In the genomic region with DNA sequence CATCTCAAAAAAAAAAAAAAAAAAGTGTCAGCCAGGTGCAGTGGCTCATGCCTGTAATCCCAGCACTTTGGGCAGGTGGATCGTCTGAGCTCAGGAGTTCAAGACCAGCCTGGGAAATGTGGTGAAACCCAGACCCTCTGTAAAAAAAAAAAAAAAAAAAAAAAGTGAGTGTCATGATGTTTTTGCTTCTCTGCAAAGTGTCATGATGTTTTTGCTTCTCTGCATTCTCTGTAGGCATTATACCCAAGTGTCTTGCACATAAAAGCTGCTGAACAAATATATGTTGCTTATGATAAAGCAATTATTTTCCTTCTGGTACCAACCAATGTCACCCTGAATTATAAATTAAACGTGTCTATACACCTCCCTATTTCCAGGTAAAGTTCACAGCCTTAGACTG, we compare ENCODE assay signal across 12 cellular contexts. TPM values are rescaled to one million over a fixed set of nuclear protein-coding genes. Genes with fewer than 3 reads are reported as not detected.
DNase-seq lines count a peak whose midpoint lies in the region; ATAC-seq and TF ChIP-seq lines count a peak whose summit lies in the region.
"Had no signal": no experiment of that assay in that cellular context is flagged by ENCODE, and none has a peak within 500 bp of the region (broad histone marks: within the 10 kb centered on the region; RNA-seq: fewer than 3 reads in every experiment).

No MANE protein-coding gene starts in this region.

- peaks cover 30% of the 10 kb centered on the region for H3K4me1 Mint-ChIP-seq in neural progenitor cell

- CTCF ChIA-PET in mammary epithelial cell (lab: Charles Lee; ENCODE audit: low non-redundant PET) = no interaction called here

- no peaks in the 10 kb centered on the region for H3K9me3 ChIP-seq in GM23248 (ENCODE audit: low read depth)
- no peaks in the 10 kb centered on the region for H3K9me3 ChIP-seq in mammary epithelial cell (replicated peaks; ENCODE audit: insufficient read depth, low read length)
- no peaks in the 10 kb centered on the region for H3K9me3 ChIP-seq in neural progenitor cell (ENCODE audit: low read depth)
- H3K9me3 ChIP-seq: body of pancreas had no signal

- ATAC-seq in sciatic nerve (no peak), esophagus mucosa (no peak)
- ATAC-seq: body of pancreas had no signal

- in situ Hi-C loops in GM23248 (cut with MboI) (no loop called here), mammary epithelial cell (cut with MboI; ENCODE audit: low sequenced_read_pairs in 2 of 2) (loop anchor here in 1 of 2 donors (25.0 kb wide), 1 partner anchor 512 kb away; a partner anchor contains a TSS)

- no peaks in the 10 kb centered on the region for H3K9me3 Mint-ChIP-seq in neural progenitor cell

- peak overlapping the region; percentile 95 for H3K4me2 ChIP-seq in GM23248 (ENCODE audit: unreplicated experiment)
- peak overlapping the region; percentile 85 for H3K4me2 ChIP-seq in mammary epithelial cell (ENCODE audit: insufficient read depth, low read depth, low read length)
- peak overlapping the region; percentile 95 for H3K4me2 ChIP-seq in neural progenitor cell

- H3K79me2 ChIP-seq in GM23248 (ENCODE audit: insufficient read depth) = peaks cover 63% of the 10 kb centered on the region
- peaks cover 63% of the 10 kb centered on the region for H3K79me2 ChIP-seq in mammary epithelial cell (ENCODE audit: insufficient read depth, low read length)
- peaks cover 54% of the 10 kb centered on the region for H3K79me2 ChIP-seq in neural progenitor cell (ENCODE audit: low read depth)

- H2AFZ ChIP-seq in GM23248 (no peak overlapping the region), mammary epithelial cell (ENCODE audit: low read depth, low read length) (no peak overlapping the region), neural progenitor cell (replicated peaks) (no peak overlapping the region)

- no peaks in the 10 kb centered on the region for H3K27me3 Mint-ChIP-seq in neural progenitor cell (ENCODE audit: insufficient read depth, low read depth)

- 0 out of 2 replicates have a peak, but pooled peaks cover 4% of the 10 kb centered on the region for H3K36me3 ChIP-seq in GM23248 (ENCODE audit: low read depth)
- no peaks in the 10 kb centered on the region for H3K36me3 ChIP-seq in mammary epithelial cell (ENCODE audit: insufficient read depth, low read length)
- no peaks in the 10 kb centered on the region for H3K36me3 ChIP-seq in neural progenitor cell

- no peaks in the 10 kb centered on the region for H3K27me3 ChIP-seq in GM23248 (replicated peaks; ENCODE audit: insufficient read depth)
- H3K27me3 ChIP-seq in mammary epithelial cell (ENCODE audit: insufficient read depth, low read length) = no peaks in the 10 kb centered on the region
- H3K27me3 ChIP-seq in neural progenitor cell = peaks cover 8% of the 10 kb centered on the region
- H3K27me3 ChIP-seq: body of pancreas had no signal

- no TSS peak for BruUV-seq in mammary epithelial cell (replicated peaks; lab: Mats Ljungman, UMichigan)

- H4K20me1 ChIP-seq in GM23248 (ENCODE audit: insufficient read depth) (no peaks in the 10 kb centered on the region), mammary epithelial cell (ENCODE audit: insufficient read depth, low read length) (no peaks in the 10 kb centered on the region), neural progenitor cell (ENCODE audit: low read depth) (no peaks in the 10 kb centered on the region)

- peaks cover 29% of the 10 kb centered on the region for H3K4me1 ChIP-seq in GM23248 (ENCODE audit: insufficient read depth)
- H3K4me1 ChIP-seq in mammary epithelial cell (ENCODE audit: insufficient read depth, low read length) = peaks cover 14% of the 10 kb centered on the region
- H3K4me1 ChIP-seq in neural progenitor cell = peaks cover 25% of the 10 kb centered on the region

- H3K27ac ChIP-seq in GM23248 (no peak overlapping the region), mammary epithelial cell (ENCODE audit: insufficient read depth, low read depth, low read length) (no peak overlapping the region), neural progenitor cell (no peak overlapping the region)

- DNase-seq in GM23248 = no peak
- DNase-seq in NB4 (ENCODE audit: low read depth) = no peak
- DNase-seq in mammary epithelial cell = no peak
- no peak for DNase-seq in neural progenitor cell (ENCODE audit: low spot score)
- DNase-seq in sciatic nerve (ENCODE audit: low spot score) = no peak
- DNase-seq in NCI-H1092 (lab: John Stamatoyannopoulos, UW) = no peak
- DNase-seq: body of pancreas; KBM-7; NCI-H69; stimulated activated CD4-positive, alpha-beta T cell treated with anti-CD3 and anti-CD28 coated beads, Interleukin-1b, Interleukin-23, amount 100 ng/mL, for 48 hours had no signal

- no peak for TF ChIP-seq CTCF in NB4 (IDR thresholded peaks at IDR 0.05; ENCODE audit: low read depth, low read length)
- no peak for TF ChIP-seq CTCF in mammary epithelial cell (conservative IDR thresholded peaks at IDR 0.05 in 1 of 2, IDR thresholded peaks at IDR 0.05 in 1 of 2; ENCODE audit: extremely low read depth in 1 of 2, insufficient read depth in 1 of 2, low read depth in 1 of 2, low read length in 2 of 2)
- TF ChIP-seq CTCF in neural progenitor cell (IDR thresholded peaks at IDR 0.05) = no peak

- peak overlapping the region; percentile 98 for H3K4me3 Mint-ChIP-seq in neural progenitor cell

- H3K9me2 ChIP-seq in GM23248 (ENCODE audit: insufficient read depth) = no peaks in the 10 kb centered on the region

- WGBS in GM23248 (ENCODE audit: low coverage in 1 of 2, low lambda C conversion rate in 2 of 2, missing lambda C conversion rate in 2 of 2), 2 experiments = 96 to 98% methylated on average over 2 of the region's 2 CpGs
- WGBS in mammary epithelial cell (ENCODE audit: low coverage, missing lambda C conversion rate) = 87% methylated on average over 2 of the region's 2 CpGs

- dilution Hi-C loops in mammary epithelial cell (cut with HindIII; ENCODE audit: low sequenced_read_pairs) = loop anchor here (5.0 to 10.0 kb wide), 2 partner anchors 352 to 664 kb away; no protein-coding TSS in a partner anchor

- intact Hi-C loops in mammary epithelial cell (cut with micrococcal nuclease) = no loop called here
- intact Hi-C loops in sciatic nerve (cut with DNase I) = no loop called here

- no peak for TF ChIP-seq POLR2A in NB4 (IDR thresholded peaks at IDR 0.05; ENCODE audit: extremely low read depth, insufficient read length)

- H3K36me3 Mint-ChIP-seq in neural progenitor cell = peaks cover 12% of the 10 kb centered on the region

- peak overlapping the region; percentile 98 for H3K4me3 ChIP-seq in GM23248
- H3K4me3 ChIP-seq in NB4 (ENCODE audit: low read depth, low read length) = peak overlapping the region; percentile 97
- peak overlapping the region; percentile 62 to 91 (median 67) for H3K4me3 ChIP-seq in mammary epithelial cell (replicated peaks in 1 of 3; ENCODE audit: insufficient read depth in 1 of 3, low read depth in 2 of 3, low read length in 3 of 3)
- peak overlapping the region; percentile 66 for H3K4me3 ChIP-seq in neural progenitor cell

- H3K27ac Mint-ChIP-seq in neural progenitor cell = no peak overlapping the region

- H3K9ac ChIP-seq in GM23248 (no peak overlapping the region), mammary epithelial cell (ENCODE audit: insufficient read depth, low read length) (no peak overlapping the region), neural progenitor cell (no peak overlapping the region)

- H3F3A ChIP-seq in GM23248 (ENCODE audit: insufficient read depth) (peaks cover 12% of the 10 kb centered on the region), neural progenitor cell (ENCODE audit: low read depth) (peaks cover 27% of the 10 kb centered on the region)

RNA-seq across cellular contexts. Expression of a gene that starts 1.7 kb away (rescaled TPM):
- total RNA-seq in GM23248 (2014; rRNA removed; shearing (Covaris generic)) = 27.3 and 45.9 TPM in 2 replicates
- polyA plus RNA-seq in GM23248 (2016; fragmentation: Nextera tagmentation; extraction: Ambion mirVana) (41.0 and 44.2 TPM in 2 replicates), mammary epithelial cell (60.0 TPM)
- total RNA-seq in mammary epithelial cell (10 to 100 TPM; 50.7 to 77.8 TPM), neural progenitor cell (ENCODE audit: low replicate concordance) (36.8 and 53.9 TPM in 2 replicates), sciatic nerve (33.4 TPM), esophagus mucosa (24.2 TPM)
- 50.0 TPM for polyA minus RNA-seq in mammary epithelial cell

RNA-seq across cellular contexts. Expression of a gene that starts 58.1 kb away (rescaled TPM):
- not detected in 2 replicates for total RNA-seq in GM23248 (2014; rRNA removed; shearing (Covaris generic))
- not detected in 2 replicates for polyA plus RNA-seq in GM23248 (2016; fragmentation: Nextera tagmentation; extraction: Ambion mirVana)
- under 1 TPM in 1 of 2 donors, not detected in 1; 0.17 TPM for total RNA-seq in mammary epithelial cell
- polyA plus RNA-seq in mammary epithelial cell = 0.03 TPM
- polyA minus RNA-seq in mammary epithelial cell = not detected
- not detected in 2 replicates for total RNA-seq in neural progenitor cell (ENCODE audit: low replicate concordance)
- not detected for total RNA-seq in sciatic nerve
- not detected for total RNA-seq in esophagus mucosa
- total RNA-seq: body of pancreas, mononuclear cell had no signal
